ENCODE assay signal across 1 cellular context in the genomic region with DNA sequence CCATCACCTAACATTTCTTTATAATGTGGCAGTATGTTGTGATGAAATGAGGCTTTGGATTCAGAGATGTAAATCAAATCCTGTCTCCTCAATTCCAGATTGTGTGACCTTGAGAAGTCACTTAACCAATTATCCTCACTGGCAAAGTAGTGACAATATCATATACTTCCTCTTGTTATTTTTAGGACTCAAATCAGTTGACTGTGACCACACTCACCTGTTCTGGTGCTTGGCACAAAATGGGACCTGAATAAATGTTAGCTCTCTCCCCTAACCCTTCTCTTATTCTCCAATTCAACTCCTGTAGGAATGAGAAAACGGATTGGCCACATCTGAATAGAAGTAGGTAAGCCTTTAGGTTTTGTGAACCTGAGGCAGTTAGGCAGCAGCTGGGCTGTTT.
TF ChIP-seq lines count a peak whose summit lies in the region.

No MANE protein-coding gene starts in this region.

TF ChIP-seq in H1, 55 proteins besides CTCF, POLR2A, EP300 and RAD21:
- TF ChIP-seq POLR2AphosphoS5 (IDR thresholded peaks at IDR 0.05; ENCODE audit: low read depth, low read length) (no peak), NRF1 (IDR thresholded peaks at IDR 0.05; ENCODE audit: low read depth, low read length) (no peak), NANOG (IDR thresholded peaks at IDR 0.05; ENCODE audit: insufficient read depth, low read depth, low read length, poor library complexity, severe bottlenecking) (no peak), JUN (IDR thresholded peaks at IDR 0.05; ENCODE audit: low read depth, low read length) (no peak), TAF1 (IDR thresholded peaks at IDR 0.05; ENCODE audit: low read depth, low read length) (no peak), CBX5 (IDR thresholded peaks at IDR 0.05; ENCODE audit: low read depth, low read length) (no peak), SP2 (IDR thresholded peaks at IDR 0.05; ENCODE audit: low read length) (no peak), MAFK (IDR thresholded peaks at IDR 0.05; ENCODE audit: low read depth, low read length) (no peak), GTF2F1 (IDR thresholded peaks at IDR 0.05; ENCODE audit: borderline replicate concordance, low read depth, low read length) (no peak), SIRT6 (IDR thresholded peaks at IDR 0.05; ENCODE audit: low read length) (no peak), CHD2 (IDR thresholded peaks at IDR 0.05; ENCODE audit: low read length) (no peak), CHD1 (IDR thresholded peaks at IDR 0.05; ENCODE audit: low read depth, low read length) (no peak), TAF7 (optimal IDR thresholded peaks at IDR 0.05; ENCODE audit: borderline replicate concordance, low read depth, low read length) (no peak), KDM5A (IDR thresholded peaks at IDR 0.05; ENCODE audit: low read length) (no peak), YY1 (IDR thresholded peaks at IDR 0.05; ENCODE audit: low read depth, low read length) (no peak), CEBPB (IDR thresholded peaks at IDR 0.05; ENCODE audit: low read depth, low read length) (no peak), ZNF274 (IDR thresholded peaks at IDR 0.05; ENCODE audit: borderline replicate concordance, extremely low read depth, low read length) (no peak), RFX5 (IDR thresholded peaks at IDR 0.05; ENCODE audit: borderline replicate concordance, low read depth, low read length) (no peak), SRF (IDR thresholded peaks at IDR 0.05; ENCODE audit: low read depth, low read length) (no peak)
TF ChIP-seq in H1: peak in this region for 0.
